Comparison of ENCODE assay signal across 25 cellular contexts in the genomic region with DNA sequence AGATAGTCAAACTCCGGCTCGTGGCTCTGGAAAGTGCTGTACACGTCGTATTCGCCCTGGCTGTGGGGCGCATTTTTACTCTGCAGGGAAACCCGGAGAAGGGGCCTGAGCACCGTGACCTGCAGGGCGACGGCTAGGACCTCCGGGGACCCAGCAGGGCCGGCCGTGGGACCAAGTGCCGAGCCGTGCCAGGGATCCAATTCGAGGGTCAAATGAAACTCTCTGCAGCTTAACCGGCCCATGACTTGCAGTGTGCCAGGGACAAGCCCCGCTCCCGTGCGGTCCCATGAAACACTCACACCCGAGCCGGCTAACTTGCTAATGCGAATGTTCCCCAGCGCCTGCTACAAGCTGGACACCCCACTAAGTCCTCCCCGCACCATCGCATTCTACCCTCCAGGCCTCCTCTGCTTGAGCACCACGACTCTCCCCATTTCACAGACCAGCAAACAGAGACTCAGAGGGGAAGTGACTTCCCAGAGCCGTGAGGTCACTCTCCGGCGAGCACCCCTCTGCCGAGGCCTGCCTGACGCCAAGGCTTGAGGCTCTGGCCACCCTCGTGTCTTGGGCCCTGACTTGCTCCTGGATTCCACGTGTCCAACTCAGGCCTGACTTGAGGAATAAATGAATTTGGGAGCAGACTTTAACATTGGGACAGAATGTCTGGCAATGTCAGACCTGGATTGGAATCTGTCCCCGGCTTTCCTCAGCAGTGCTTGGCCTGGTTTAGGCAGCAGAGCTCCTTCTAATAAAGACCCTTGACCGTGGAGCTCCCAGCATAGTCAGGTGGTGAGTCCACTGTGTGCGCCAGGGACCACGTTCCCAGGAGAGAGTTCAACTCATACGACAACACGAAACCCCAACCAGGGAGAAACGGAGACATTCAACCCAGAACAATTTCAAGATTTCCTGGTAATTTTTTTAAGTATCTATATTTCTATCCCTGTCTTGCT.
"Had no signal": no experiment of that assay in that cellular context is flagged by ENCODE, and none has a peak within 500 bp of the region (broad histone marks: within the 10 kb centered on the region; RNA-seq: fewer than 3 reads in every experiment).

No MANE protein-coding gene starts in this region.

- H3K36me3 Mint-ChIP-seq: activated CD4-positive, alpha-beta memory T cell treated with anti-CD3 and anti-CD28 coated beads for 36 hours; activated naive CD8-positive, alpha-beta T cell treated with anti-CD3 and anti-CD28 coated beads, Interleukin-2, amount 10 ng/mL, durations not matched to agents 7 days and 5 days had no signal

- H3K4me1 Mint-ChIP-seq: activated CD4-positive, alpha-beta T cell treated with anti-CD3 and anti-CD28 coated beads, Interleukin-2, amount 10 ng/mL, durations not matched to agents 7 days and 5 days; activated naive CD8-positive, alpha-beta T cell treated with anti-CD3 and anti-CD28 coated beads, Interleukin-2, amount 10 ng/mL, durations not matched to agents 7 days and 5 days had no signal

- DNase-seq: activated CD4-positive, alpha-beta memory T cell treated with anti-CD3 and anti-CD28 coated beads for 36 hours; activated CD4-positive, alpha-beta T cell treated with anti-CD3 and anti-CD28 coated beads, Interleukin-2, amount 10 ng/mL, durations not matched to agents 7 days and 5 days; activated CD4-positive, CD25-positive, alpha-beta regulatory T cell; activated CD8-positive, alpha-beta memory T cell treated with anti-CD3 and anti-CD28 coated beads for 24 hours; activated effector memory CD4-positive, alpha-beta T cell treated with anti-CD3 and anti-CD28 coated beads, Interleukin-2, amount 50 U/mL, for 16 hours; activated naive CD4-positive, alpha-beta T cell treated with anti-CD3 and anti-CD28 coated beads, Interleukin-2, amount 50 U/mL, for 16 hours; activated naive CD8-positive, alpha-beta T cell treated with anti-CD3 and anti-CD28 coated beads, Interleukin-2, amount 10 ng/mL, durations not matched to agents 7 days and 5 days; activated T-cell treated with anti-CD3 and anti-CD28 coated beads, Interleukin-2, amount 50 U/mL, for 4 hours; adrenal gland; anterior cingulate cortex; NCI-H1092; NCI-H1417; NCI-H1694; NCI-H2029 treated with DMSO at 0.1 percent for 48 hours; NCI-H345; NCI-H510A treated with DMSO at 0.1 percent for 48 hours; NCI-H69; NK-92 treated with Interleukin-12 subunit alpha and Interleukin-12 subunit beta, amount 100 ng/mL, for 24 hours; OCI-M1; Peyer's patch; SHP77 treated with DMSO at 0.1 percent for 48 hours had no signal

- H3K36me3 ChIP-seq: adrenal gland, breast epithelium, Peyer's patch had no signal

- H3K27me3 ChIP-seq: adrenal gland, Peyer's patch had no signal

- H3K4me3 Mint-ChIP-seq: activated CD4-positive, alpha-beta memory T cell treated with anti-CD3 and anti-CD28 coated beads for 36 hours; activated CD4-positive, alpha-beta T cell treated with anti-CD3 and anti-CD28 coated beads, Interleukin-2, amount 10 ng/mL, durations not matched to agents 7 days and 5 days; activated naive CD8-positive, alpha-beta T cell treated with anti-CD3 and anti-CD28 coated beads, Interleukin-2, amount 10 ng/mL, durations not matched to agents 7 days and 5 days; activated T-cell treated with anti-CD3 and anti-CD28 coated beads, Interleukin-2, amount 50 U/mL, for 4 hours; T-helper 1 cell treated with Interleukin-12 subunit alpha and Interleukin-12 subunit beta and Interleukin-4 antibody, amounts not matched to agents 30 μg/mL and 1 μg/mL, for 36 hours had no signal

- H3K27me3 Mint-ChIP-seq: activated CD4-positive, alpha-beta T cell treated with anti-CD3 and anti-CD28 coated beads, Interleukin-2, amount 10 ng/mL, durations not matched to agents 7 days and 5 days had no signal

- H3K27ac Mint-ChIP-seq: activated CD4-positive, alpha-beta memory T cell treated with anti-CD3 and anti-CD28 coated beads for 36 hours; activated CD4-positive, alpha-beta T cell treated with anti-CD3 and anti-CD28 coated beads, Interleukin-2, amount 10 ng/mL, durations not matched to agents 7 days and 5 days; activated naive CD8-positive, alpha-beta T cell treated with anti-CD3 and anti-CD28 coated beads, Interleukin-2, amount 10 ng/mL, durations not matched to agents 7 days and 5 days; T-helper 1 cell treated with Interleukin-12 subunit alpha and Interleukin-12 subunit beta and Interleukin-4 antibody, amounts not matched to agents 30 μg/mL and 1 μg/mL, for 36 hours had no signal

- H3K4me1 ChIP-seq: adrenal gland, breast epithelium, Peyer's patch had no signal

- H3K4me3 ChIP-seq: adrenal gland, breast epithelium, Peyer's patch had no signal

- H3K27ac ChIP-seq: adrenal gland, breast epithelium, KMS-11, Peyer's patch, RWPE1 had no signal

- H3K9ac ChIP-seq: KMS-11 had no signal

- H3K9me3 Mint-ChIP-seq: activated CD4-positive, alpha-beta memory T cell treated with anti-CD3 and anti-CD28 coated beads for 36 hours; activated CD4-positive, alpha-beta T cell treated with anti-CD3 and anti-CD28 coated beads, Interleukin-2, amount 10 ng/mL, durations not matched to agents 7 days and 5 days; activated naive CD8-positive, alpha-beta T cell treated with anti-CD3 and anti-CD28 coated beads, Interleukin-2, amount 10 ng/mL, durations not matched to agents 7 days and 5 days; activated T-cell treated with anti-CD3 and anti-CD28 coated beads, Interleukin-2, amount 50 U/mL, for 4 hours; T-helper 1 cell treated with Interleukin-12 subunit alpha and Interleukin-12 subunit beta and Interleukin-4 antibody, amounts not matched to agents 30 μg/mL and 1 μg/mL, for 36 hours had no signal

- H3K4me2 ChIP-seq: KMS-11 had no signal

- H3K9me3 ChIP-seq: adrenal gland, breast epithelium, Peyer's patch had no signal

- ATAC-seq: activated T-cell treated with anti-CD3 and anti-CD28 coated beads, Interleukin-2, amount 50 U/mL, for 4 hours had no signal
